ENCODE assay signal across 8 cellular contexts in the genomic region with DNA sequence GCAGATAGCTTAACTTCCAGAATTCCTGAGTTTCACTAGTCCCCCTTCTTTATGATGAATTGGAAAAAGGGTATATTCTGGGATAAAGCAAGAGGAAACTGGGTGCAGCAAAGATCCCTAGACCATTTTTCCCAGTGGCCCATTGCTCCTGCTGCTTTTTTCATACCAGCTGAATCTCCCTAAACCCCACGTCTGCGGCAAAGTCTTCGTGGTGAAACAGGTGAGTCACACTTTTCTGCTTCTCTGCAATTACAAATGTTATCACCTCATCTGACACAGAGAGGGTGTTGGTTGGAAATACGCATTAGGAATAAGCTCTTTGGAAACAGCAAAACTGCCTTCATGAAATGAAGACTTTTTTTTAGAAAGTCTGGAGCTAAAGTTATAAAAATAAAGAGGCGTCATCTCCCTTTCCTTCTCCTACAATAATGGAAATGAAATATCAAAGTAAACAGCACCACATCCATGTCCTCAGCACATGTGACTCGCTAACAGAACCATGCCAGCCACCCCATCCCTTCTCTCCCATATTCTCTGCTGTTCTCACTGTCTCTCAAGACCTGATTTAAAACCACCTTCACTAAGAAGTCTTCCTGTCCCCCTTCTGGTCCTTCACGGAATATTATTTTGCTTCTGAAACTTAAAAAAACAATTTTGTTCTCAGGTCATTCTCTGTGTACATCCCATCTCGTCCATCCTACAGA. TPM values are rescaled to one million over a fixed set of nuclear protein-coding genes. Genes with fewer than 3 reads are reported as not detected.
DNase-seq lines count a peak whose midpoint lies in the region; ATAC-seq and TF ChIP-seq lines count a peak whose summit lies in the region.

No MANE protein-coding gene starts in this region.

- H3K9me3 Mint-ChIP-seq in CD4-positive, alpha-beta memory T cell, result no peaks in the 10 kb centered on the region

- no peak for ATAC-seq in Panc1
- ATAC-seq in GM19452 (IDR thresholded peaks at IDR 0.05; ENCODE audit: unreplicated experiment), result no peak

- H3K4me1 ChIP-seq in CD4-positive, alpha-beta memory T cell (ENCODE audit: insufficient read depth, low read length), result peaks cover 13% of the 10 kb centered on the region
- peaks cover 10% of the 10 kb centered on the region; the same call in 1 of the 2 replicates for H3K4me1 ChIP-seq in Panc1 (ENCODE audit: control insufficient read depth, insufficient read depth, low read length)

- POLR2A ChIA-PET in CD4-positive, alpha-beta memory T cell (lab: Charles Lee; ENCODE audit: partially characterized antibody), result no interaction called here
- POLR2A ChIA-PET in Panc1 (lab: Charles Lee), result no interaction called here

- peak in 1 of 5 donors; percentile 52 for DNase-seq in CD4-positive, alpha-beta memory T cell
- DNase-seq in Panc1 (ENCODE audit: low read depth, low spot score) (no peak), putamen (ENCODE audit: low spot score) (peak; percentile 75), NOMO-1 treated with DMSO at 0.1 percent for 48 hours (lab: John Stamatoyannopoulos, UW; ENCODE audit: unreplicated experiment) (no peak), NCI-H128 (lab: John Stamatoyannopoulos, UW; ENCODE audit: unreplicated experiment) (no peak), NCI-H345 treated with DMSO at 0.1 percent for 48 hours (lab: John Stamatoyannopoulos, UW; ENCODE audit: unreplicated experiment) (no peak)
- DNase-seq in central memory CD4-positive, alpha-beta T cell, result peak; percentile 10

- H3K4me1 Mint-ChIP-seq in CD4-positive, alpha-beta memory T cell, result peaks cover 13 to 34% (median 25%) of the 10 kb centered on the region in 4 donors

- no peaks in the 10 kb centered on the region for H3K36me3 Mint-ChIP-seq in CD4-positive, alpha-beta memory T cell

- in situ Hi-C loops in Panc1 (cut with HindIII; ENCODE audit: low pct_unique_long_range_greater_than_20kb, low sequenced_read_pairs), result no loop called here

- H3K27me3 Mint-ChIP-seq in CD4-positive, alpha-beta memory T cell, result peaks cover 0 to 4% of the 10 kb centered on the region in 2 donors

- H3K27ac ChIP-seq in CD4-positive, alpha-beta memory T cell (ENCODE audit: low read depth, low read length), result no peak overlapping the region
- H3K27ac ChIP-seq in Panc1 (ENCODE audit: low read length), result no peak overlapping the region

- intact Hi-C loops in CD4-positive, alpha-beta memory T cell (cut with micrococcal nuclease), result no loop called here
- intact Hi-C loops in Panc1 (cut with micrococcal nuclease; ENCODE audit: unreplicated experiment), result loop anchor here (10.0 kb wide), 1 partner anchor 743 kb away; no protein-coding TSS in a partner anchor

- no peak overlapping the region for H3K4me3 ChIP-seq in CD4-positive, alpha-beta memory T cell (ENCODE audit: low read length in 2 of 2)
- H3K4me3 ChIP-seq in Panc1 (ENCODE audit: low read depth in 2 of 2, low read length in 2 of 2), result no peak overlapping the region

- BruUV-seq in Panc1 (replicated peaks; lab: Mats Ljungman, UMichigan), result no TSS peak

- no peaks in the 10 kb centered on the region for H3K9me3 ChIP-seq in CD4-positive, alpha-beta memory T cell (ENCODE audit: control insufficient read depth in 1 of 2, low read length in 2 of 2)
- no peaks in the 10 kb centered on the region for H3K9me3 ChIP-seq in Panc1 (ENCODE audit: control insufficient read depth, insufficient read depth, low read depth, low read length)

- peak; percentile 18; the same call in 1 of the 2 replicates for TF ChIP-seq CTCF in Panc1 (IDR thresholded peaks at IDR 0.05)

- CTCF ChIA-PET in CD4-positive, alpha-beta memory T cell (lab: Charles Lee; ENCODE audit: partially characterized antibody), result interaction anchor here (0.9 to 18.0 kb wide), 10 partner anchors 8 to 741 kb away, joined by 3 to 362 read pairs (median 5); no protein-coding TSS in a partner anchor
- CTCF ChIA-PET in Panc1 (lab: Charles Lee), result no interaction called here

- peak overlapping the region in 5 of 7 donors; percentile 2 to 71 (median 18) for H3K27ac Mint-ChIP-seq in CD4-positive, alpha-beta memory T cell

- no peaks in the 10 kb centered on the region for H3K36me3 ChIP-seq in CD4-positive, alpha-beta memory T cell (ENCODE audit: insufficient read depth, low read length)
- H3K36me3 ChIP-seq in Panc1 (ENCODE audit: control insufficient read depth, insufficient read depth, low read length), result no peaks in the 10 kb centered on the region

- H3K4me3 Mint-ChIP-seq in CD4-positive, alpha-beta memory T cell, result peak overlapping the region in 2 of 8 donors; percentile 2 to 18

- H3K27me3 ChIP-seq in CD4-positive, alpha-beta memory T cell (ENCODE audit: insufficient read depth, low read length), result no peaks in the 10 kb centered on the region
- no peaks in the 10 kb centered on the region for H3K27me3 ChIP-seq in Panc1 (ENCODE audit: control insufficient read depth, insufficient read depth, low read length)

RNA-seq across cellular contexts. Expression of gene GLRX, which starts 39.5 kb away (rescaled TPM):
- total RNA-seq in CD4-positive, alpha-beta memory T cell, result 10 to 100 TPM; 73.9 to 75.9 TPM
- polyA plus RNA-seq in CD4-positive, alpha-beta memory T cell, result 100 to 1,000 TPM; 203 to 207 TPM
- 5.8 TPM for total RNA-seq in Panc1 (2021; ENCODE audit: unreplicated experiment)
- 5.3 TPM for polyA plus RNA-seq in Panc1 (2012; ENCODE audit: insufficient read length)

Comparison
In these comparisons a context has a peak if more than half of its experiments do, and no peak if none do; other contexts are left out.
1. DNase-seq: peak in central memory CD4-positive, alpha-beta T cell (single experiment) and putamen (single experiment); none in Panc1 (single experiment), NOMO-1 treated with DMSO at 0.1 percent for 48 hours (single experiment), NCI-H128 (single experiment) and NCI-H345 treated with DMSO at 0.1 percent for 48 hours (single experiment).
2. RNA of gene GLRX, which starts 39.5 kb away (total RNA-seq): 73.9 to 75.9 TPM in CD4-positive, alpha-beta memory T cell; 5.8 TPM in Panc1 (single experiment); every median in the first group is over 10 times any median in the second.